Comparison of ENCODE assay signal across 9 cellular contexts in the genomic region with DNA sequence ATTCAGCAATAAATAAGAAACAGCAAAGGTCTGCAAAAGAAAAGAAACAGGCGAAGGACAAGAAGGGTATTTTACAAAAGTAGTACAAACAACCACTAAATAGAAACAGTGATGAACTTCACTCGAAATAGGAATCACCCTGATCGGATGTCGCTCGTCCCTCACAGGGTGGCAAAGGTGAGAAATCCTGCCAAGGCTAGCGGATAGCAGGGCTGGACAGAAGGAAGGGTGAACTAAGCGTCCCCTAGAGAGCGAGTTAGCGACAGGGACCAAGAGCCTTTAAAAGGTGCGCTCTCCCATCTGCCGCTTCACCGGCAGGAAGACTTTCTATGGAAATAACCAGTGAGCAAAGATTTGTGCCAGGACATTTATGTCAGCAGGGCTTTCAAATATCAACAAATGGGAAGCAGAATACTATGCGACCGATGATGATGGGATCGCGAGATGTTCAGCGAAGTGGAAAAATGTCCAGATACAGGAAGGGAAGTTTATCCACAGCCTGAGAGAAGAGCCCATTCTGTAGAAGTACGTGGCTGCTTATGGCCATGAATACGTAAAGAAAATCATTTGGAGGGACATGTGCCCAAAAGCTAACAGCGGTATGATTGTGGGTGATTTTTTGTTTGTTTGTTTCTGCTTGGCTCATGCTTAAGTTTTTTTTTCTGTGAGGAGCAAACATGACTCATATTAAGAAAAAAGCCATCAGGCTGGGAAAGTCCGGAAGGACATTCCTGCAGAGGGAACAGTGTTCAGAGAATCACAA. TPM values are rescaled to one million over a fixed set of nuclear protein-coding genes. Genes with fewer than 3 reads are reported as not detected.
DNase-seq lines count a peak whose midpoint lies in the region; ATAC-seq, FAIRE-seq and TF ChIP-seq lines count a peak whose summit lies in the region.
"Had no signal": no experiment of that assay in that cellular context is flagged by ENCODE, and none has a peak within 500 bp of the region (broad histone marks: within the 10 kb centered on the region; RNA-seq: fewer than 3 reads in every experiment).

No MANE protein-coding gene starts in this region.

- H3K9me3 ChIP-seq in left ventricle myocardium inferior (replicated peaks): no peaks in the 10 kb centered on the region
- no peaks in the 10 kb centered on the region for H3K9me3 ChIP-seq in left lung
- no peaks in the 10 kb centered on the region for H3K9me3 ChIP-seq in ascending aorta
- H3K9me3 ChIP-seq in Peyer's patch: no peaks in the 10 kb centered on the region

- peaks cover 37% of the 10 kb centered on the region for H3K36me3 Mint-ChIP-seq in activated T-helper 1 cell treated with anti-CD3 and anti-CD28 coated beads, Interleukin-12 subunit alpha, Interleukin-12 subunit beta, Interleukin-2, Interleukin-4 antibody, amounts not matched to agents 30 ng/mL and 10 ng/mL and 1 ng/mL, durations not matched to agents 14 hours and 24 hours and 36 hours (ENCODE audit: low read depth)

- TF ChIP-seq CTCF in left ventricle myocardium inferior (IDR thresholded peaks at IDR 0.05; ENCODE audit: borderline replicate concordance) (no peak), bronchial epithelial cell (IDR thresholded peaks at IDR 0.05; ENCODE audit: insufficient read depth, low read length, severe bottlenecking) (no peak), left lung (IDR thresholded peaks at IDR 0.05) (no peak), ascending aorta (IDR thresholded peaks at IDR 0.05) (no peak), Peyer's patch (IDR thresholded peaks at IDR 0.05) (no peak)

- peak; percentile 94 for FAIRE-seq in bronchial epithelial cell (lab: Jason Lieb, UNC)
- FAIRE-seq: H54 had no signal

- H3K4me1 Mint-ChIP-seq in activated T-helper 1 cell treated with anti-CD3 and anti-CD28 coated beads, Interleukin-12 subunit alpha, Interleukin-12 subunit beta, Interleukin-2, Interleukin-4 antibody, amounts not matched to agents 30 ng/mL and 10 ng/mL and 1 ng/mL, durations not matched to agents 14 hours and 24 hours and 36 hours (ENCODE audit: low read depth): peaks cover 11% of the 10 kb centered on the region

- peaks cover 70% of the 10 kb centered on the region for H3K36me3 ChIP-seq in left ventricle myocardium inferior
- peaks cover 27% of the 10 kb centered on the region for H3K36me3 ChIP-seq in bronchial epithelial cell (ENCODE audit: control insufficient read depth, insufficient read depth, low read length)
- H3K36me3 ChIP-seq in left lung: peaks cover 0 to 93% of the 10 kb centered on the region in 2 donors
- H3K36me3 ChIP-seq in ascending aorta: peaks cover 78 to 93% of the 10 kb centered on the region in 2 donors
- peaks cover 0 to 72% (median 0%) of the 10 kb centered on the region in 3 donors for H3K36me3 ChIP-seq in Peyer's patch

- no peak for TF ChIP-seq POLR2A in Peyer's patch (IDR thresholded peaks at IDR 0.05)

- H3K4me3 Mint-ChIP-seq in activated T-helper 1 cell treated with anti-CD3 and anti-CD28 coated beads, Interleukin-12 subunit alpha, Interleukin-12 subunit beta, Interleukin-2, Interleukin-4 antibody, amounts not matched to agents 30 ng/mL and 10 ng/mL and 1 ng/mL, durations not matched to agents 14 hours and 24 hours and 36 hours: no peak overlapping the region

- no peak overlapping the region for H3K27ac Mint-ChIP-seq in activated T-helper 1 cell treated with anti-CD3 and anti-CD28 coated beads, Interleukin-12 subunit alpha, Interleukin-12 subunit beta, Interleukin-2, Interleukin-4 antibody, amounts not matched to agents 30 ng/mL and 10 ng/mL and 1 ng/mL, durations not matched to agents 14 hours and 24 hours and 36 hours

- ATAC-seq in Right ventricle myocardium inferior: no peak
- ATAC-seq in left lung: peak; percentile 32

- H3K9me3 Mint-ChIP-seq in activated T-helper 1 cell treated with anti-CD3 and anti-CD28 coated beads, Interleukin-12 subunit alpha, Interleukin-12 subunit beta, Interleukin-2, Interleukin-4 antibody, amounts not matched to agents 30 ng/mL and 10 ng/mL and 1 ng/mL, durations not matched to agents 14 hours and 24 hours and 36 hours: no peaks in the 10 kb centered on the region

- H3K4me1 ChIP-seq in left ventricle myocardium inferior: peaks cover 82% of the 10 kb centered on the region
- H3K4me1 ChIP-seq in left lung: peaks cover 16 to 21% of the 10 kb centered on the region in 2 donors
- H3K4me1 ChIP-seq in ascending aorta: peaks cover 0 to 3% of the 10 kb centered on the region in 2 donors
- H3K4me1 ChIP-seq in Peyer's patch: peaks cover 0 to 8% (median 0%) of the 10 kb centered on the region in 4 donors

- H3K27me3 Mint-ChIP-seq in activated T-helper 1 cell treated with anti-CD3 and anti-CD28 coated beads, Interleukin-12 subunit alpha, Interleukin-12 subunit beta, Interleukin-2, Interleukin-4 antibody, amounts not matched to agents 30 ng/mL and 10 ng/mL and 1 ng/mL, durations not matched to agents 14 hours and 24 hours and 36 hours (ENCODE audit: insufficient read depth): no peaks in the 10 kb centered on the region

- no peak for DNase-seq in left ventricle myocardium inferior
- no peak for DNase-seq in Right ventricle myocardium inferior (ENCODE audit: missing footprints)
- DNase-seq in bronchial epithelial cell (ENCODE audit: low read depth): peak; percentile 83
- DNase-seq in left lung: no peak
- DNase-seq in ascending aorta (ENCODE audit: low spot score in 2 of 2): no peak
- no peak for DNase-seq in activated T-helper 1 cell treated with anti-CD3 and anti-CD28 coated beads, Interleukin-12 subunit alpha, Interleukin-12 subunit beta, Interleukin-2, Interleukin-4 antibody, amounts not matched to agents 30 ng/mL and 10 ng/mL and 1 ng/mL, durations not matched to agents 14 hours and 24 hours and 36 hours (ENCODE audit: low spot score)
- DNase-seq in germinal center (ENCODE audit: low spot score): no peak
- no peak for DNase-seq in Peyer's patch

- intact Hi-C loops in left ventricle myocardium inferior (cut with micrococcal nuclease): no loop called here
- intact Hi-C loops in Right ventricle myocardium inferior (cut with DNase I): no loop called here
- intact Hi-C loops in left lung (cut with DNase I): no loop called here
- intact Hi-C loops in ascending aorta (cut with DNase I): no loop called here
- intact Hi-C loops in activated T-helper 1 cell treated with anti-CD3 and anti-CD28 coated beads, Interleukin-12 subunit alpha, Interleukin-12 subunit beta, Interleukin-2, Interleukin-4 antibody, amounts not matched to agents 30 ng/mL and 10 ng/mL and 1 ng/mL, durations not matched to agents 14 hours and 24 hours and 36 hours (cut with micrococcal nuclease): no loop called here

- H3K27me3 ChIP-seq in left ventricle myocardium inferior (ENCODE audit: low read depth) (no peaks in the 10 kb centered on the region), bronchial epithelial cell (ENCODE audit: control insufficient read depth, insufficient read depth, low read length) (no peaks in the 10 kb centered on the region), left lung (no peaks in the 10 kb centered on the region), ascending aorta (no peaks in the 10 kb centered on the region), Peyer's patch (no peaks in the 10 kb centered on the region)

- no peak overlapping the region for H3K4me3 ChIP-seq in left ventricle myocardium inferior
- H3K4me3 ChIP-seq in bronchial epithelial cell (ENCODE audit: low read depth, low read length): no peak overlapping the region
- no peak overlapping the region for H3K4me3 ChIP-seq in left lung
- H3K4me3 ChIP-seq in ascending aorta: no peak overlapping the region
- no peak overlapping the region for H3K4me3 ChIP-seq in Peyer's patch

- H3K27ac ChIP-seq in left ventricle myocardium inferior (replicated peaks) (peak overlapping the region; percentile 43), left lung (peak overlapping the region; percentile 7 to 8), ascending aorta (no peak overlapping the region), Peyer's patch (peak overlapping the region in 1 of 4 donors; percentile 41)

RNA-seq across cellular contexts. Expression of gene ELAVL1, which starts 18.9 kb away (rescaled TPM):
- total RNA-seq in left ventricle myocardium inferior (50.5 TPM), Right ventricle myocardium inferior (55.1 TPM), bronchial epithelial cell (26.5 and 37.4 TPM in 2 replicates), left lung (10 to 100 TPM; 67.8 to 73.2 TPM), ascending aorta (19.9 TPM), Peyer's patch (10 to 100 TPM; 21.0 to 41.7 (median 25.9) TPM)
- total RNA-seq in activated T-helper 1 cell treated with anti-CD3 and anti-CD28 coated beads, Interleukin-12 subunit alpha, Interleukin-12 subunit beta, Interleukin-2, Interleukin-4 antibody, amounts not matched to agents 30 ng/mL and 10 ng/mL and 1 ng/mL, durations not matched to agents 14 hours and 24 hours and 36 hours: 182 and 186 TPM in 2 replicates

RNA-seq across cellular contexts. Expression of gene TIMM44, which starts 43.0 kb away (rescaled TPM):
- total RNA-seq in left ventricle myocardium inferior: 89.1 TPM
- 111 TPM for total RNA-seq in Right ventricle myocardium inferior
- total RNA-seq in bronchial epithelial cell: 96.1 and 146 TPM in 2 replicates
- total RNA-seq in left lung: 10 to 100 TPM; 42.2 to 52.1 TPM
- total RNA-seq in ascending aorta: 151 TPM
- 114 and 120 TPM in 2 replicates for total RNA-seq in activated T-helper 1 cell treated with anti-CD3 and anti-CD28 coated beads, Interleukin-12 subunit alpha, Interleukin-12 subunit beta, Interleukin-2, Interleukin-4 antibody, amounts not matched to agents 30 ng/mL and 10 ng/mL and 1 ng/mL, durations not matched to agents 14 hours and 24 hours and 36 hours
- 100 to 1,000 TPM in 1 of 4 donors, 10 to 100 TPM in 3; 55.5 to 211 (median 80.7) TPM for total RNA-seq in Peyer's patch

Comparison
In these comparisons a context has a peak if more than half of its experiments do, and no peak if none do; other contexts are left out.
1. H3K27ac ChIP-seq: peak in left ventricle myocardium inferior (single experiment) and left lung (2 of 2); none in ascending aorta (0 of 2).